ENCODE assay signal across 8 cellular contexts in genomic region chr22:31107206-31108118, GRCh38. TPM values are rescaled to one million over a fixed set of nuclear protein-coding genes. Genes with fewer than 3 reads are reported as not detected.
DNase-seq lines count a peak whose midpoint lies in the region; ATAC-seq and TF ChIP-seq lines count a peak whose summit lies in the region.

Gene SELENOM (minus strand): TSS chr22:31107568. CDS start chr22:31107505, 63 bp downstream.

- no peaks in the 10 kb centered on the region for H3K27me3 ChIP-seq in ascending aorta
- H3K27me3 ChIP-seq in right cardiac atrium (ENCODE audit: control insufficient read depth, insufficient read depth), result no peaks in the 10 kb centered on the region
- H3K27me3 ChIP-seq in uterus, result no peaks in the 10 kb centered on the region

- DNase-seq in GM10248 (ENCODE audit: extremely low spot score), result peak; percentile 96
- peak; percentile 98 for DNase-seq in HFFc6
- DNase-seq in NCI-H1092 (lab: John Stamatoyannopoulos, UW), result peak; percentile 69
- peak; percentile 80 to 89 (median 82) for DNase-seq in T-helper 2 cell
- DNase-seq in ascending aorta (ENCODE audit: low spot score in 2 of 2), result peak; percentile 88 to 99
- DNase-seq in right cardiac atrium, result peak; percentile 98 to 99 (median 99)
- peak; percentile 92 for DNase-seq in putamen (ENCODE audit: low spot score)
- DNase-seq in uterus, result peak; percentile 98 to 99

- intact Hi-C loops in ascending aorta (cut with DNase I) (loop anchor here (1.0 to 10.0 kb wide), 6 partner anchors 42 to 683 kb away; partner anchors contain the start of genes MTFP1 and PIK3IP1), right cardiac atrium (cut with DNase I) (loop anchor here in 2 of 4 donors (2.0 to 5.0 kb wide), 2 partner anchors 40 to 41 kb away; no protein-coding TSS in a partner anchor), uterus (cut with DNase I; ENCODE audit: low total_unique reads) (no loop called here)

- peak; percentile 94 to 95 for ATAC-seq in right cardiac atrium

- POLR2A ChIA-PET in GM10248 (lab: Yijun Ruan, JAX), result interaction anchor here (0.8 to 1.4 kb wide), 3 partner anchors 27 to 183 kb away, joined by 3 read pairs; partner anchors contain the start of genes MORC2, SMTN and TUG1

- 1% methylated on average over 70 of the region's 70 CpGs for WGBS in right cardiac atrium

- peak within 1 kb of the TSS; percentile 98 to 99 for H3K27ac ChIP-seq in ascending aorta
- peak within 1 kb of the TSS; percentile 90 for H3K27ac ChIP-seq in right cardiac atrium (ENCODE audit: low read length)
- peak within 1 kb of the TSS; percentile 96 to 100 for H3K27ac ChIP-seq in uterus

- peak within 1 kb of the TSS; percentile 94 for H3K4me3 Mint-ChIP-seq in HFFc6

- CTCF ChIA-PET in GM10248 (lab: Yijun Ruan, JAX), result interaction anchor here (0.6 to 3.1 kb wide), 23 partner anchors 8 to 502 kb away, joined by 3 to 16 read pairs (median 4); partner anchors contain the start of gene LIMK2

- TF ChIP-seq POLR2A in uterus (IDR thresholded peaks at IDR 0.05), result peak; percentile 84 to 98

- peaks cover 0 to 35% of the 10 kb centered on the region in 2 donors for H3K4me1 ChIP-seq in ascending aorta
- peaks cover 3% of the 10 kb centered on the region for H3K4me1 ChIP-seq in right cardiac atrium (ENCODE audit: control insufficient read depth, insufficient read depth, low read length)
- H3K4me1 ChIP-seq in uterus, result no peaks in the 10 kb centered on the region

- no peaks in the 10 kb centered on the region for H3K9me3 ChIP-seq in ascending aorta
- no peaks in the 10 kb centered on the region for H3K9me3 ChIP-seq in right cardiac atrium (ENCODE audit: control insufficient read depth, low read length)
- H3K9me3 ChIP-seq in uterus, result no peaks in the 10 kb centered on the region

- H3K4me3 ChIP-seq in ascending aorta (peak within 1 kb of the TSS; percentile 87 to 94), right cardiac atrium (ENCODE audit: low read length) (peak within 1 kb of the TSS; percentile 52), uterus (peak within 1 kb of the TSS; percentile 90 to 95)

- H3K36me3 Mint-ChIP-seq in HFFc6 (ENCODE audit: low read depth), result peaks cover 11% of the 10 kb centered on the region

- H3K27me3 Mint-ChIP-seq in HFFc6 (ENCODE audit: insufficient read depth), result peaks cover 29% of the 10 kb centered on the region

- peaks cover 38% of the 10 kb centered on the region for H3K4me1 Mint-ChIP-seq in HFFc6 (ENCODE audit: low read depth)

- peak within 1 kb of the TSS; percentile 98 for H3K27ac Mint-ChIP-seq in HFFc6

- no peaks in the 10 kb centered on the region for H3K9me3 Mint-ChIP-seq in HFFc6

- peak; percentile 71 for TF ChIP-seq CTCF in GM10248 (IDR thresholded peaks at IDR 0.05; ENCODE audit: control extremely low read depth, extremely low read depth, low read depth, missing control alignments)
- peak; percentile 89 for TF ChIP-seq CTCF in HFFc6 (IDR thresholded peaks at IDR 0.05)
- peak; percentile 97 to 99 (median 98) for TF ChIP-seq CTCF in ascending aorta (IDR thresholded peaks at IDR 0.05)
- TF ChIP-seq CTCF in uterus (IDR thresholded peaks at IDR 0.05), result peak; percentile 97 to 99 (median 98)

- H3K36me3 ChIP-seq in ascending aorta (peaks cover 14 to 16% of the 10 kb centered on the region in 2 donors), uterus (no peaks in the 10 kb centered on the region)

RNA-seq across cellular contexts. Expression of gene SELENOM, which starts in this region (rescaled TPM):
- total RNA-seq in HFFc6 (2021; fragmentation: NEBNext Ultra II Directional; extraction: Animal tissue kit (Norgen Biotek cat#: 25700)), result 100 to 1,000 TPM; 237 to 356 (median 265) TPM
- total RNA-seq in ascending aorta, result 1,262 TPM
- total RNA-seq in right cardiac atrium, result 100 to 1,000 TPM; 167 to 205 (median 176) TPM
- 219 TPM for polyA plus RNA-seq in right cardiac atrium
- total RNA-seq in uterus, result 1,000 to 10,000 TPM in 2 of 4 donors, 100 to 1,000 TPM in 1, 10 to 100 TPM in 1; 91.7 to 2,170 (median 948) TPM

Comparison
In these comparisons a context has a peak if more than half of its experiments do, and no peak if none do; other contexts are left out.
1. Peak in every context shown above with its lines: DNase-seq, ATAC-seq, H3K4me3 ChIP-seq and H3K27ac ChIP-seq.